In genomic region chr18:5239447-5239846, GRCh38 we compare ENCODE assay signal across 10 cellular contexts. TPM values are rescaled to one million over a fixed set of nuclear protein-coding genes. Genes with fewer than 3 reads are reported as not detected.
DNase-seq lines count a peak whose midpoint lies in the region; ATAC-seq, FAIRE-seq and TF ChIP-seq lines count a peak whose summit lies in the region.
"Had no signal": no experiment of that assay in that cellular context is flagged by ENCODE, and none has a peak within 500 bp of the region (broad histone marks: within the 10 kb centered on the region; RNA-seq: fewer than 3 reads in every experiment).

No MANE protein-coding gene starts in this region.

- peak overlapping the region; percentile 51 for H3K4me3 Mint-ChIP-seq in CD8-positive, alpha-beta T cell

- CTCF ChIA-PET in CD8-positive, alpha-beta T cell (lab: Charles Lee): interaction anchor here (1.3 to 2.5 kb wide), 2 partner anchors 55 to 129 kb away, joined by 3 to 27 read pairs; partner anchors contain the start of gene ZBTB14
- CTCF ChIA-PET in H1 (lab: Charles Lee; ENCODE audit: partially characterized antibody): no interaction called here

- H4K5ac ChIP-seq in H1 (ENCODE audit: insufficient read length, low read depth, low read length): no peak overlapping the region

- TF ChIP-seq CTCF in CD8-positive, alpha-beta T cell (IDR thresholded peaks at IDR 0.05): no peak
- TF ChIP-seq CTCF in H1 (IDR thresholded peaks at IDR 0.05; ENCODE audit: control extremely low read depth in 1 of 3, insufficient read depth in 1 of 3, low read depth in 1 of 3, low read length in 3 of 3) (no peak), uterus (IDR thresholded peaks at IDR 0.05) (no peak), adrenal gland (IDR thresholded peaks at IDR 0.05) (no peak)

- 90% methylated on average over 4 of the region's 4 CpGs; no CpG with 5 or more reads in 1 of the 2 experiments for WGBS in H1 (ENCODE audit: extremely low coverage in 1 of 2, insufficient coverage in 1 of 2, insufficient read length in 1 of 2, insufficient replicate concordance in 2 of 2, low coverage in 1 of 2, low lambda C conversion rate in 2 of 2, missing lambda C conversion rate in 1 of 2), 2 experiments
- 75 to 86% (median 78%) methylated on average over 4 of the region's 4 CpGs for WGBS in adrenal gland, 4 donors

- peak overlapping the region; percentile 82 for H3K4me3 ChIP-seq in CD8-positive, alpha-beta T cell (ENCODE audit: low read depth, low read length)
- H3K4me3 ChIP-seq in MG63 (peak overlapping the region; percentile 86), H1 (ENCODE audit: extremely low read depth in 1 of 4, insufficient read depth in 2 of 4, low read depth in 3 of 4, low read length in 4 of 4) (peak overlapping the region in 2 of 4 experiments; percentile 77 to 89; a peak in 3 of 8 replicates), neuron (ENCODE audit: low read length) (peak overlapping the region; percentile 72), uterus (peak overlapping the region in 1 of 2 donors; percentile 78), adrenal gland (peak overlapping the region in 1 of 4 donors; percentile 95)

- FAIRE-seq in H1 (lab: Jason Lieb, UNC): no peak
- FAIRE-seq: colon had no signal

- H3K4me1 ChIP-seq in CD8-positive, alpha-beta T cell (ENCODE audit: insufficient read depth, low read length): peaks cover 28% of the 10 kb centered on the region
- H3K4me1 ChIP-seq in H1 (replicated peaks in 1 of 4; ENCODE audit: control insufficient read depth in 3 of 4, insufficient read depth in 4 of 4, low read length in 3 of 4): peaks cover 0 to 5% (median 3%) of the 10 kb centered on the region in 4 experiments; a peak in 4 of 7 replicates
- H3K4me1 ChIP-seq in neuron (ENCODE audit: insufficient read depth, low read length): peaks cover 12% of the 10 kb centered on the region
- no peaks in the 10 kb centered on the region for H3K4me1 ChIP-seq in uterus
- peaks cover 12 to 24% of the 10 kb centered on the region in 2 donors for H3K4me1 ChIP-seq in adrenal gland (replicated peaks in 1 of 2)

- no peaks in the 10 kb centered on the region; the same call in 1 of the 2 replicates for H3K79me1 ChIP-seq in H1 (ENCODE audit: low read depth, low read length)

- no peaks in the 10 kb centered on the region for H3K27me3 Mint-ChIP-seq in CD8-positive, alpha-beta T cell (ENCODE audit: low read depth)
- H3K27me3 Mint-ChIP-seq: memory B cell had no signal

- no peak overlapping the region for H3K23ac ChIP-seq in H1 (ENCODE audit: insufficient read length)

- no peak overlapping the region for H2AFZ ChIP-seq in H1 (ENCODE audit: low read length)
- H2AFZ ChIP-seq in neuron (ENCODE audit: low read depth, low read length): no peak overlapping the region

- no peak for TF ChIP-seq POLR2A in H1 (IDR thresholded peaks at IDR 0.05; ENCODE audit: control extremely low read depth in 1 of 2, low read depth in 2 of 2, low read length in 2 of 2)
- no peak for TF ChIP-seq POLR2A in uterus (IDR thresholded peaks at IDR 0.05)
- no peak for TF ChIP-seq POLR2A in adrenal gland (IDR thresholded peaks at IDR 0.05)

- peak overlapping the region; percentile 32 for H3K27ac Mint-ChIP-seq in CD8-positive, alpha-beta T cell

- ATAC-seq in CD8-positive, alpha-beta T cell: no peak

- no peaks in the 10 kb centered on the region for H3K9me3 ChIP-seq in CD8-positive, alpha-beta T cell (ENCODE audit: low read length)
- no peaks in the 10 kb centered on the region for H3K9me3 ChIP-seq in MG63
- H3K9me3 ChIP-seq in H1 (ENCODE audit: insufficient read depth in 2 of 2, low read depth in 1 of 2, low read length in 1 of 2): no peaks in the 10 kb centered on the region
- no peaks in the 10 kb centered on the region for H3K9me3 ChIP-seq in neuron (ENCODE audit: low read length)
- H3K9me3 ChIP-seq in uterus: no peaks in the 10 kb centered on the region
- no peaks in the 10 kb centered on the region for H3K9me3 ChIP-seq in adrenal gland (replicated peaks in 1 of 3)

- H3K9me3 Mint-ChIP-seq in CD8-positive, alpha-beta T cell: peaks cover 10% of the 10 kb centered on the region
- H3K9me3 Mint-ChIP-seq: memory B cell had no signal

- H3K56ac ChIP-seq in H1 (replicated peaks; ENCODE audit: insufficient read length, low read depth, low read length): no peak overlapping the region

- H2BK12ac ChIP-seq in H1 (ENCODE audit: low read depth, low read length): no peak overlapping the region

- intact Hi-C loops in CD8-positive, alpha-beta T cell (cut with DNase I, micrococcal nuclease): loop anchor here (2.0 to 5.0 kb wide), 3 partner anchors 73 to 1977 kb away; partner anchors contain the start of gene MYL12B (in 1 of the 2)
- intact Hi-C loops in uterus (cut with DNase I; ENCODE audit: low total_unique reads): no loop called here
- intact Hi-C loops in adrenal gland (cut with DNase I): loop anchor here in 1 of 2 donors (5.0 kb wide), 1 partner anchor 58 kb away; the partner anchor contains the start of gene ZBTB14

- peaks cover 60% of the 10 kb centered on the region for H3K36me3 Mint-ChIP-seq in CD8-positive, alpha-beta T cell

- no peak overlapping the region for H4K8ac ChIP-seq in H1 (ENCODE audit: extremely low read depth, insufficient read depth, low read length)

- H3K36me3 ChIP-seq in CD8-positive, alpha-beta T cell (ENCODE audit: insufficient read depth, low read length): no peaks in the 10 kb centered on the region
- H3K36me3 ChIP-seq in MG63: peaks cover 11% of the 10 kb centered on the region
- peaks cover 0 to 8% (median 0%) of the 10 kb centered on the region in 4 experiments; a peak in 3 of 8 replicates for H3K36me3 ChIP-seq in H1 (ENCODE audit: control insufficient read depth in 2 of 4, insufficient read depth in 4 of 4, low read length in 3 of 4)
- peaks cover 23% of the 10 kb centered on the region for H3K36me3 ChIP-seq in neuron (ENCODE audit: insufficient read depth, low read length)
- H3K36me3 ChIP-seq in uterus: no peaks in the 10 kb centered on the region
- H3K36me3 ChIP-seq in adrenal gland (replicated peaks in 1 of 2): no peaks in the 10 kb centered on the region

- H2BK20ac ChIP-seq in H1 (ENCODE audit: low read length): no peak overlapping the region

- no peak for TF ChIP-seq EP300 in H1 (IDR thresholded peaks at IDR 0.05; ENCODE audit: borderline replicate concordance in 1 of 2, low read depth in 2 of 2, low read length in 2 of 2)

- no peak overlapping the region for H2BK5ac ChIP-seq in H1 (ENCODE audit: low read depth, low read length)

- H3K4ac ChIP-seq in H1 (replicated peaks; ENCODE audit: insufficient read length, low read depth, low read length): no peak overlapping the region

- H3K4me2 ChIP-seq in H1 (ENCODE audit: insufficient read depth in 1 of 2, low read depth in 2 of 2, low read length in 2 of 2): peak overlapping the region; percentile 90 to 98; a peak in 2 of 4 replicates

- H2AK5ac ChIP-seq in H1 (ENCODE audit: low read depth, low read length): no peak overlapping the region

- H3K27me3 ChIP-seq in CD8-positive, alpha-beta T cell (ENCODE audit: insufficient read depth, low read length): no peaks in the 10 kb centered on the region
- H3K27me3 ChIP-seq in MG63 (no peaks in the 10 kb centered on the region), H1 (replicated peaks in 1 of 4; ENCODE audit: control insufficient read depth in 3 of 4, extremely low read depth in 1 of 4, insufficient read depth in 3 of 4, low read length in 3 of 4) (no peaks in the 10 kb centered on the region; a peak in 1 of 7 replicates), neuron (ENCODE audit: insufficient read depth, low read length) (no peaks in the 10 kb centered on the region), uterus (no peaks in the 10 kb centered on the region), adrenal gland (no peaks in the 10 kb centered on the region)

- no peak for TF ChIP-seq RAD21 in H1 (IDR thresholded peaks at IDR 0.05 in 1 of 2, conservative IDR thresholded peaks at IDR 0.05 in 1 of 2; ENCODE audit: low read depth in 2 of 2, low read length in 2 of 2)

- H2BK120ac ChIP-seq in H1 (replicated peaks; ENCODE audit: low read depth, low read length): no peak overlapping the region

- no peak overlapping the region for H2BK15ac ChIP-seq in H1 (ENCODE audit: low read length)

- no peak overlapping the region for H4K91ac ChIP-seq in H1 (replicated peaks; ENCODE audit: insufficient read length, low read length)

- no peak overlapping the region for H3K27ac ChIP-seq in CD8-positive, alpha-beta T cell (ENCODE audit: low read depth, low read length)
- H3K27ac ChIP-seq in H1 (ENCODE audit: low read depth, low read length) (no peak overlapping the region), uterus (no peak overlapping the region), adrenal gland (no peak overlapping the region)

- DNase-seq in CD8-positive, alpha-beta T cell: no peak
- DNase-seq in MG63: no peak
- no peak for DNase-seq in H1 (ENCODE audit: low read depth in 1 of 2, low spot score in 2 of 2)
- no peak for DNase-seq in NOMO-1 (lab: John Stamatoyannopoulos, UW; ENCODE audit: unreplicated experiment in 2 of 2)
- DNase-seq in ureter (ENCODE audit: low spot score): no peak
- no peak for DNase-seq in uterus
- no peak for DNase-seq in adrenal gland

- H3K23me2 ChIP-seq in H1 (ENCODE audit: low read depth, low read length): peaks cover 14% of the 10 kb centered on the region

- H3K14ac ChIP-seq in H1 (ENCODE audit: insufficient read length): no peak overlapping the region

- H3K9ac ChIP-seq in H1 (replicated peaks in 1 of 4; ENCODE audit: extremely low read depth in 1 of 4, low read depth in 3 of 4, low read length in 3 of 4): peak overlapping the region in 1 of 4 experiments; percentile 44; a peak in 1 of 7 replicates

- H3K4me1 Mint-ChIP-seq in CD8-positive, alpha-beta T cell (ENCODE audit: low read depth): peaks cover 57% of the 10 kb centered on the region

- H3K79me2 ChIP-seq in H1 (ENCODE audit: control insufficient read depth in 1 of 2, insufficient read depth in 2 of 2, low read length in 2 of 2): peaks cover 0 to 6% of the 10 kb centered on the region in 2 experiments; a peak in 1 of 4 replicates

- POLR2A ChIA-PET in CD8-positive, alpha-beta T cell (lab: Charles Lee): interaction anchor here (5.2 kb wide), 1 partner anchor 56 kb away, joined by 192 read pairs; the partner anchor contains the start of gene ZBTB14
- POLR2A ChIA-PET in H1 (lab: Charles Lee; ENCODE audit: partially characterized antibody): no interaction called here

- no peaks in the 10 kb centered on the region for H4K20me1 ChIP-seq in H1 (replicated peaks in 1 of 2; ENCODE audit: control insufficient read depth in 1 of 2, insufficient read depth in 2 of 2, low read length in 2 of 2)

- H3K18ac ChIP-seq in H1 (ENCODE audit: extremely low read depth, low read length): no peak overlapping the region

RNA-seq across cellular contexts. Expression of gene AKAIN1, which starts 42.4 kb away (rescaled TPM):
- not detected for total RNA-seq in CD8-positive, alpha-beta T cell
- total RNA-seq in MG63 (2014; rRNA removed; shearing (Covaris generic); ENCODE audit: low replicate concordance): not detected in 2 replicates
- total RNA-seq in H1 (2021; fragmentation: NEBNext Ultra II Directional; extraction: Animal tissue kit (Norgen Biotek cat#: 25700)): not detected in 2 replicates
- polyA plus RNA-seq in H1 (2011; rRNA removed): not detected in 2 replicates
- polyA plus RNA-seq in H1 (2011; cell fraction: cytosol; rRNA removed): not detected
- not detected for polyA plus RNA-seq in H1 (2011; cell fraction: nucleus; rRNA removed)
- not detected in 4 replicates for polyA plus RNA-seq in H1 (2012, experiment 1 of 2)
- polyA plus RNA-seq in H1 (2012, experiment 2 of 2): not detected
- polyA plus RNA-seq in H1 (2013, experiment 1 of 2): not detected
- polyA plus RNA-seq in H1 (2013, experiment 2 of 2): not detected
- polyA minus RNA-seq in H1 (2011; rRNA and poly(A)+ RNA removed): not detected in 2 replicates
- not detected for polyA minus RNA-seq in H1 (2011; cell fraction: cytosol; rRNA and poly(A)+ RNA removed)
- not detected for polyA minus RNA-seq in H1 (2011; cell fraction: nucleus; rRNA and poly(A)+ RNA removed)
- not detected for total RNA-seq in ureter
- total RNA-seq in uterus: not detected
- total RNA-seq in adrenal gland: 1 to 10 TPM in 3 of 8 donors, under 1 TPM in 1, not detected in 4; 0.84 to 5.9 (median 3.8) TPM
- polyA plus RNA-seq in adrenal gland: 1 to 10 TPM in 2 of 3 donors, under 1 TPM in 1; 0.61 to 9.7 (median 5.4) TPM

RNA-seq across cellular contexts. Expression of gene ZBTB14, which starts 56.1 kb away (rescaled TPM):
- 10 to 100 TPM; 20.4 to 21.6 TPM for total RNA-seq in CD8-positive, alpha-beta T cell
- 6.1 and 9.5 TPM in 2 replicates for total RNA-seq in MG63 (2014; rRNA removed; shearing (Covaris generic); ENCODE audit: low replicate concordance)
- 15.8 and 18.3 TPM in 2 replicates for total RNA-seq in H1 (2021; fragmentation: NEBNext Ultra II Directional; extraction: Animal tissue kit (Norgen Biotek cat#: 25700))
- 4.6 and 5.2 TPM in 2 replicates for polyA plus RNA-seq in H1 (2011; rRNA removed)
- polyA plus RNA-seq in H1 (2011; cell fraction: cytosol; rRNA removed): 10.7 TPM
- polyA plus RNA-seq in H1 (2011; cell fraction: nucleus; rRNA removed): 7.0 TPM
- polyA plus RNA-seq in H1 (2012, experiment 1 of 2): 8.0 to 15.1 TPM (median 9.7 TPM) in 4 replicates
- polyA plus RNA-seq in H1 (2012, experiment 2 of 2): 2.6 TPM
- polyA plus RNA-seq in H1 (2013, experiment 1 of 2): 10.8 TPM
- polyA plus RNA-seq in H1 (2013, experiment 2 of 2): 8.7 TPM
- 11.4 and 14.2 TPM in 2 replicates for polyA minus RNA-seq in H1 (2011; rRNA and poly(A)+ RNA removed)
- 9.8 TPM for polyA minus RNA-seq in H1 (2011; cell fraction: cytosol; rRNA and poly(A)+ RNA removed)
- polyA minus RNA-seq in H1 (2011; cell fraction: nucleus; rRNA and poly(A)+ RNA removed): 15.3 TPM
- 17.2 TPM for total RNA-seq in ureter
- 10 to 100 TPM in 3 of 4 donors, 1 to 10 TPM in 1; 2.3 to 28.1 (median 20.9) TPM for total RNA-seq in uterus
- total RNA-seq in adrenal gland: 10 to 100 TPM in 5 of 8 donors, 1 to 10 TPM in 3; 5.9 to 16.4 (median 10.6) TPM
- polyA plus RNA-seq in adrenal gland: 10 to 100 TPM in 1 of 3 donors, 1 to 10 TPM in 2; 6.0 to 14.7 (median 6.9) TPM
